9 cellular contexts compared by ENCODE assay signal in the genomic region with DNA sequence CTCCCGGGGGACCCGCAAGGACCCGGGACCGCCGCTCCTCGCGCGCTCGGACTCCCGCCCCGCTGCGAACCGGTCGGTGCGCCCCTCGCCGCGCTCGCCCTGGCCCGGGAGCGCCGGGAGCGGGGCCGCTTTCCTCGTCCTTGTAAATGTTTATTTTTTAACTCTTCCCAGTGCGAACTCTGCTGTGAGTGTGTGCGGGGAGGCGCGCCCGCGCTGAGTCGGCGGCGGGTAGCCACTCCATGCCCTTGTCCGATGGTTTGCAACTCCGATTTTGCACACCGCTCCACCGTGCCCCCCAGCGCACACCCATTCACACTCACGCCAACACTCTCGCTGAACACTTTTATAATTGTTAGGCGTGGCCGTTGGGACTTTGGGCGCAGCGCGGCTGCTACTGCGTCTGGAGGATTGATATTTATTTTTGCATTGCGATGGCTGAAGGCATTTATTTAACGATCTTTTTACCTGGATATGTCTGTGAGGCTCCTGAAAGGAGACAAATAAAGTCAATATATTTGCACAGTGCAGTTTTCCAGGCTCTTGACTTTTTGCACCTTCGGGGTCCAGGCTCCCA. TPM values are rescaled to one million over a fixed set of nuclear protein-coding genes. Genes with fewer than 3 reads are reported as not detected.
DNase-seq lines count a peak whose midpoint lies in the region; ATAC-seq and TF ChIP-seq lines count a peak whose summit lies in the region.
"Had no signal": no experiment of that assay in that cellular context is flagged by ENCODE, and none has a peak within 500 bp of the region (broad histone marks: within the 10 kb centered on the region; RNA-seq: fewer than 3 reads in every experiment).

No MANE protein-coding gene starts in this region.

- peak overlapping the region; percentile 82 for H3K4me2 ChIP-seq in osteoblast (ENCODE audit: insufficient read depth, low read length)

- H3K4me1 ChIP-seq in ES-I3 (ENCODE audit: insufficient read depth, low read length): no peaks in the 10 kb centered on the region; the same call in 1 of the 2 replicates
- H3K4me1 ChIP-seq in Panc1 (ENCODE audit: control insufficient read depth, insufficient read depth, low read length): peaks cover 7% of the 10 kb centered on the region; the same call in 1 of the 2 replicates
- H3K4me1 ChIP-seq in osteoblast (ENCODE audit: insufficient read depth, low read length): peaks cover 21% of the 10 kb centered on the region

- DNase-seq in Panc1 (ENCODE audit: low read depth, low spot score): no peak
- DNase-seq in endothelial cell (ENCODE audit: low spot score): peak; percentile 20
- peak; percentile 91 for DNase-seq in osteoblast (ENCODE audit: insufficient read length, low spot score, missing footprints)
- no peak for DNase-seq in T-helper 9 cell
- DNase-seq in HCEC 1CT: no peak

- peaks cover 8% of the 10 kb centered on the region for H3K4me1 Mint-ChIP-seq in endothelial cell (ENCODE audit: unreplicated experiment)

- H3K36me3 Mint-ChIP-seq in endothelial cell (ENCODE audit: low read depth, unreplicated experiment): peaks cover 3% of the 10 kb centered on the region

- peak overlapping the region; percentile 30 to 55 for H3K4me3 ChIP-seq in Panc1 (ENCODE audit: low read depth in 2 of 2, low read length in 2 of 2)
- peak overlapping the region; percentile 63 for H3K4me3 ChIP-seq in osteoblast (ENCODE audit: insufficient read depth, low read length)

- peak overlapping the region; percentile 57 for H3K27ac Mint-ChIP-seq in endothelial cell (ENCODE audit: unreplicated experiment)

- no peaks in the 10 kb centered on the region for H3K9me3 ChIP-seq in ES-I3 (ENCODE audit: control insufficient read depth, insufficient read depth, low read length)
- H3K9me3 ChIP-seq in Panc1 (ENCODE audit: control insufficient read depth, insufficient read depth, low read depth, low read length): no peaks in the 10 kb centered on the region
- H3K9me3 ChIP-seq in osteoblast (ENCODE audit: low read depth, low read length): no peaks in the 10 kb centered on the region

- CTCF ChIA-PET in Panc1 (lab: Charles Lee): interaction anchor here (0.7 kb wide), 1 partner anchor 96 kb away, joined by 3 read pairs; no protein-coding TSS in a partner anchor

- TF ChIP-seq CTCF in Panc1 (IDR thresholded peaks at IDR 0.05): no peak
- TF ChIP-seq CTCF in endothelial cell (IDR thresholded peaks at IDR 0.05; ENCODE audit: unreplicated experiment): no peak
- TF ChIP-seq CTCF in osteoblast (IDR thresholded peaks at IDR 0.05; ENCODE audit: extremely low read depth, low read depth, low read length): no peak

- no peaks in the 10 kb centered on the region for H3K9me3 Mint-ChIP-seq in endothelial cell (ENCODE audit: unreplicated experiment)

- H3K9ac ChIP-seq in ES-I3 (ENCODE audit: low read depth, low read length): peak overlapping the region; percentile 75; the same call in 1 of the 2 replicates

- no TSS peak for BruUV-seq in Panc1 (replicated peaks; lab: Mats Ljungman, UMichigan)

- H3K27me3 ChIP-seq in Panc1 (ENCODE audit: control insufficient read depth, insufficient read depth, low read length) (peaks cover 5% of the 10 kb centered on the region; the same call in 1 of the 2 replicates), osteoblast (ENCODE audit: insufficient read depth, low read length) (peaks cover 51% of the 10 kb centered on the region)

- H3K79me2 ChIP-seq in osteoblast (ENCODE audit: insufficient read depth, low read length): no peaks in the 10 kb centered on the region

- in situ Hi-C loops in Panc1 (cut with HindIII; ENCODE audit: low pct_unique_long_range_greater_than_20kb, low sequenced_read_pairs): no loop called here

- no peaks in the 10 kb centered on the region for H3K36me3 ChIP-seq in ES-I3 (ENCODE audit: insufficient read depth, low read length)
- H3K36me3 ChIP-seq in Panc1 (ENCODE audit: control insufficient read depth, insufficient read depth, low read length): no peaks in the 10 kb centered on the region
- H3K36me3 ChIP-seq in osteoblast (ENCODE audit: insufficient read depth, low read length): no peaks in the 10 kb centered on the region

- H3K4me3 Mint-ChIP-seq in endothelial cell (ENCODE audit: unreplicated experiment): peak overlapping the region; percentile 89

- H2AFZ ChIP-seq in osteoblast (ENCODE audit: low read length): no peak overlapping the region

- no peak overlapping the region for H3K27ac ChIP-seq in Panc1 (ENCODE audit: low read length)
- no peak overlapping the region for H3K27ac ChIP-seq in osteoblast (ENCODE audit: low read depth, low read length)

- POLR2A ChIA-PET in Panc1 (lab: Charles Lee): no interaction called here

- intact Hi-C loops in Panc1 (cut with micrococcal nuclease; ENCODE audit: unreplicated experiment): loop anchor here (5.0 to 10.0 kb wide), 2 partner anchors 51 to 91 kb away; no protein-coding TSS in a partner anchor

- peak; percentile 8; the same call in 1 of the 2 replicates for ATAC-seq in Panc1
- no peak for ATAC-seq in HG02678 (IDR thresholded peaks at IDR 0.05; ENCODE audit: unreplicated experiment)
- ATAC-seq in HG03045 (IDR thresholded peaks at IDR 0.05; ENCODE audit: unreplicated experiment): no peak

- no peaks in the 10 kb centered on the region for H4K20me1 ChIP-seq in osteoblast (ENCODE audit: insufficient read depth, low read length)

- peaks cover 32% of the 10 kb centered on the region for H3K27me3 Mint-ChIP-seq in endothelial cell (ENCODE audit: unreplicated experiment)

RNA-seq across cellular contexts. Expression of gene C11orf96, which starts 1.0 kb away (rescaled TPM):
- total RNA-seq in Panc1 (2021; ENCODE audit: unreplicated experiment): 0.41 TPM
- not detected for polyA plus RNA-seq in Panc1 (2012; ENCODE audit: insufficient read length)
- total RNA-seq in endothelial cell (ENCODE audit: unreplicated experiment): 0.15 TPM
- 9.7 and 20.6 TPM in 2 replicates for total RNA-seq in osteoblast
- total RNA-seq: LHCN-M2 had no signal

Comparison
In these comparisons a context has a peak if more than half of its experiments do, and no peak if none do; other contexts are left out.
1. DNase-seq: peak in endothelial cell (single experiment) and osteoblast (single experiment); none in Panc1 (single experiment), T-helper 9 cell (single experiment) and HCEC 1CT (single experiment).